8 cellular contexts compared by ENCODE assay signal in genomic region chr20:10540636-10541493, GRCh38.
DNase-seq lines count a peak whose midpoint lies in the region; ATAC-seq, FAIRE-seq and TF ChIP-seq lines count a peak whose summit lies in the region.

No MANE protein-coding gene starts in this region.

- H3K36me3 ChIP-seq in skeletal muscle satellite cell (ENCODE audit: insufficient read depth, low read length), result no peaks in the 10 kb centered on the region

- H3K36me3 Mint-ChIP-seq in activated CD4-positive, alpha-beta memory T cell treated with anti-CD3 and anti-CD28 coated beads for 36 hours, result no peaks in the 10 kb centered on the region

- peaks cover 36% of the 10 kb centered on the region for H3K4me1 ChIP-seq in skeletal muscle satellite cell (ENCODE audit: control insufficient read depth, insufficient read depth, low read length)

- no peaks in the 10 kb centered on the region for H3K27me3 ChIP-seq in skeletal muscle satellite cell (ENCODE audit: control insufficient read depth, insufficient read depth, low read length)

- H3K4me3 ChIP-seq in foreskin fibroblast (ENCODE audit: low read depth in 1 of 2, low read length in 2 of 2) (no peak overlapping the region), skeletal muscle satellite cell (ENCODE audit: low read length) (peak overlapping the region; percentile 18)

- H3K27me3 Mint-ChIP-seq in activated CD4-positive, alpha-beta memory T cell treated with anti-CD3 and anti-CD28 coated beads for 36 hours, result no peaks in the 10 kb centered on the region

- FAIRE-seq in GM12891 (lab: Jason Lieb, UNC), result no peak

- CTCF ChIA-PET in activated CD4-positive, alpha-beta memory T cell treated with anti-CD3 and anti-CD28 coated beads for 36 hours (lab: Charles Lee), result interaction anchor here (0.7 kb wide), 1 partner anchor 181 kb away, joined by 3 read pairs; no protein-coding TSS in a partner anchor

- no peaks in the 10 kb centered on the region for H3K9me3 ChIP-seq in skeletal muscle satellite cell (replicated peaks; ENCODE audit: low read length)

- POLR2A ChIA-PET in activated CD4-positive, alpha-beta memory T cell treated with anti-CD3 and anti-CD28 coated beads for 36 hours (lab: Charles Lee), result no interaction called here

- no peak for TF ChIP-seq POLR2A in GM12891 (IDR thresholded peaks at IDR 0.05; ENCODE audit: low read depth, low read length)

- no peak for DNase-seq in GM12891 (ENCODE audit: insufficient read length, low spot score)
- peak; percentile 88 for DNase-seq in SW480 (ENCODE audit: low spot score)
- peak; percentile 83 to 90 for DNase-seq in foreskin fibroblast
- no peak for DNase-seq in middle frontal gyrus (ENCODE audit: extremely low spot score, low spot score)
- DNase-seq in activated CD4-positive, alpha-beta memory T cell treated with anti-CD3 and anti-CD28 coated beads for 36 hours, result no peak
- no peak for DNase-seq in activated T-cell treated with anti-CD3 and anti-CD28 coated beads, Interleukin-2, amount 50 U/mL, for 1 hour

- peak overlapping the region; percentile 60 for H3K4me2 ChIP-seq in skeletal muscle satellite cell (ENCODE audit: low read length)

- H3K4me3 Mint-ChIP-seq in activated CD4-positive, alpha-beta memory T cell treated with anti-CD3 and anti-CD28 coated beads for 36 hours, result no peak overlapping the region

- H3K9me3 Mint-ChIP-seq in activated CD4-positive, alpha-beta memory T cell treated with anti-CD3 and anti-CD28 coated beads for 36 hours, result no peaks in the 10 kb centered on the region

- H3K27ac Mint-ChIP-seq in activated CD4-positive, alpha-beta memory T cell treated with anti-CD3 and anti-CD28 coated beads for 36 hours, result no peak overlapping the region

- H3K9ac ChIP-seq in skeletal muscle satellite cell (ENCODE audit: low read depth, low read length), result peak overlapping the region; percentile 64

- TF ChIP-seq CTCF in foreskin fibroblast (IDR thresholded peaks at IDR 0.05; ENCODE audit: low read depth, low read length), result no peak

- intact Hi-C loops in activated CD4-positive, alpha-beta memory T cell treated with anti-CD3 and anti-CD28 coated beads for 36 hours (cut with micrococcal nuclease), result no loop called here

- peaks cover 14% of the 10 kb centered on the region for H3K4me1 Mint-ChIP-seq in activated CD4-positive, alpha-beta memory T cell treated with anti-CD3 and anti-CD28 coated beads for 36 hours (ENCODE audit: low read depth)

- no peak for ATAC-seq in HG03439 (IDR thresholded peaks at IDR 0.05; ENCODE audit: unreplicated experiment)

TF ChIP-seq in GM12891, 5 proteins besides CTCF, POLR2A, EP300 and RAD21:
- TF ChIP-seq TAF1 (IDR thresholded peaks at IDR 0.05; ENCODE audit: low read depth, low read length) (no peak), SPI1 (IDR thresholded peaks at IDR 0.05; ENCODE audit: low read depth, low read length) (peak; percentile 28; the same call in 1 of the 2 replicates)

Comparison
In these comparisons a context has a peak if more than half of its experiments do, and no peak if none do; other contexts are left out.
1. DNase-seq: peak in SW480 (single experiment) and foreskin fibroblast (2 of 2); none in GM12891 (single experiment), middle frontal gyrus (single experiment), activated CD4-positive, alpha-beta memory T cell treated with anti-CD3 and anti-CD28 coated beads for 36 hours (single experiment) and activated T-cell treated with anti-CD3 and anti-CD28 coated beads, Interleukin-2, amount 50 U/mL, for 1 hour (single experiment).